In genomic region chr20:62354811-62355341, GRCh38 we compare ENCODE assay signal across 9 cellular contexts. TPM values are rescaled to one million over a fixed set of nuclear protein-coding genes. Genes with fewer than 3 reads are reported as not detected.
A peak's percentile ranks its signal among the peaks of the same experiment; 100 is the strongest.
DNase-seq lines count a peak whose midpoint lies in the region; ATAC-seq and TF ChIP-seq lines count a peak whose summit lies in the region.
"Had no signal": no experiment of that assay in that cellular context is flagged by ENCODE, and none has a peak within 500 bp of the region (broad histone marks: within the 10 kb centered on the region; RNA-seq: fewer than 3 reads in every experiment).

No MANE protein-coding gene starts in this region.

- no peaks in the 10 kb centered on the region for H3K27me3 ChIP-seq in Peyer's patch
- no peaks in the 10 kb centered on the region for H3K27me3 ChIP-seq in transverse colon

- no peak for DNase-seq in Peyer's patch
- DNase-seq in epithelial cell of proximal tubule (ENCODE audit: low read depth): no peak
- no peak for DNase-seq in transverse colon
- no peak for DNase-seq in left colon
- no peak for DNase-seq in foreskin melanocyte
- DNase-seq in NOMO-1 treated with DMSO at 0.1 percent for 48 hours (lab: John Stamatoyannopoulos, UW; ENCODE audit: unreplicated experiment): no peak
- DNase-seq: KBM-7, SIG-M5 had no signal

- in situ Hi-C loops in transverse colon (cut with MboI; ENCODE audit: low pct_ligation_motif_present in 1 of 4, low pct_unique_long_range_greater_than_20kb in 1 of 4, low sequenced_read_pairs in 3 of 4): no loop called here

- 65 to 80% methylated on average over 8 to 10 of the region's 16 CpGs for WGBS in mesodermal cell (ENCODE audit: insufficient coverage in 2 of 2), 2 experiments
- WGBS in transverse colon (ENCODE audit: low coverage in 1 of 2), 2 donors: 65 to 100% methylated on average over 2 to 15 of the region's 16 CpGs

- peak overlapping the region in 3 of 4 donors; percentile 62 to 89 (median 77) for H3K27ac ChIP-seq in Peyer's patch
- H3K27ac ChIP-seq in mesodermal cell (ENCODE audit: low read depth, low read length, severe bottlenecking): peak overlapping the region; percentile 59
- peak overlapping the region; percentile 81 to 88 (median 84) for H3K27ac ChIP-seq in transverse colon

- H3K4me1 ChIP-seq in Peyer's patch (peaks cover 0 to 56% (median 0%) of the 10 kb centered on the region in 4 donors), mesodermal cell (ENCODE audit: control insufficient read depth, insufficient read depth, low read length, poor library complexity, severe bottlenecking) (peaks cover 54% of the 10 kb centered on the region), transverse colon (peaks cover 50 to 74% (median 55%) of the 10 kb centered on the region in 4 donors)

- TF ChIP-seq EP300 in transverse colon (IDR thresholded peaks at IDR 0.05; ENCODE audit: low read depth): no peak

- ATAC-seq in left colon: no peak

- H3K4me3 ChIP-seq in Peyer's patch (peak overlapping the region in 1 of 4 donors; percentile 3), epithelial cell of proximal tubule (ENCODE audit: low read depth, low read length) (peak overlapping the region; percentile 30), mesodermal cell (ENCODE audit: extremely low read depth, insufficient read depth, low read length, poor library complexity, severe bottlenecking) (no peak overlapping the region), transverse colon (no peak overlapping the region)

- H3K36me3 ChIP-seq in Peyer's patch: peaks cover 0 to 16% (median 0%) of the 10 kb centered on the region in 3 donors
- peaks cover 34% of the 10 kb centered on the region for H3K36me3 ChIP-seq in mesodermal cell (ENCODE audit: control insufficient read depth, insufficient read depth, low read length)
- no peaks in the 10 kb centered on the region for H3K36me3 ChIP-seq in transverse colon

- TF ChIP-seq POLR2A in Peyer's patch (IDR thresholded peaks at IDR 0.05) (no peak), transverse colon (IDR thresholded peaks at IDR 0.05) (no peak)

- H3K9me3 ChIP-seq in Peyer's patch: no peaks in the 10 kb centered on the region
- no peaks in the 10 kb centered on the region for H3K9me3 ChIP-seq in mesodermal cell (ENCODE audit: control insufficient read depth, low read length)
- H3K9me3 ChIP-seq in transverse colon: no peaks in the 10 kb centered on the region

- TF ChIP-seq CTCF in Peyer's patch (IDR thresholded peaks at IDR 0.05) (no peak), epithelial cell of proximal tubule (conservative IDR thresholded peaks at IDR 0.05; ENCODE audit: low read depth, low read length) (no peak), transverse colon (IDR thresholded peaks at IDR 0.05) (no peak)

- intact Hi-C loops in transverse colon (cut with DNase I; ENCODE audit: low total_unique reads): no loop called here
- intact Hi-C loops in left colon (cut with DNase I, micrococcal nuclease): no loop called here

RNA-seq across cellular contexts. Expression of gene LAMA5, which starts 12.2 kb away (rescaled TPM):
- total RNA-seq in Peyer's patch (100 to 1,000 TPM in 2 of 4 donors, 10 to 100 TPM in 2; 31.2 to 328 (median 87.3) TPM), epithelial cell of proximal tubule (103 and 240 TPM in 2 replicates), transverse colon (100 to 1,000 TPM in 2 of 4 donors, 10 to 100 TPM in 2; 33.2 to 269 (median 91.3) TPM), left colon (10 to 100 TPM; 18.2 to 45.8 TPM)
- 124 TPM for polyA plus RNA-seq in mesodermal cell (2013, experiment 1 of 2)
- polyA plus RNA-seq in mesodermal cell (2013, experiment 2 of 2): 105 TPM

RNA-seq across cellular contexts. Expression of gene RPS21, which starts 32.0 kb away (rescaled TPM):
- total RNA-seq in Peyer's patch (100 to 1,000 TPM; 507 to 769 (median 622) TPM), epithelial cell of proximal tubule (2,187 and 2,322 TPM in 2 replicates), transverse colon (1,000 to 10,000 TPM in 3 of 4 donors, 100 to 1,000 TPM in 1; 585 to 2,728 (median 1,375) TPM), left colon (1,000 to 10,000 TPM; 1,150 to 1,291 TPM)
- 1,486 TPM for polyA plus RNA-seq in mesodermal cell (2013, experiment 1 of 2)
- 1,451 TPM for polyA plus RNA-seq in mesodermal cell (2013, experiment 2 of 2)

RNA-seq across cellular contexts. Expression of gene ADRM1, which starts 52.1 kb away (rescaled TPM):
- total RNA-seq in Peyer's patch: 100 to 1,000 TPM in 2 of 4 donors, 10 to 100 TPM in 2; 90.8 to 136 (median 99.7) TPM
- 227 and 261 TPM in 2 replicates for total RNA-seq in epithelial cell of proximal tubule
- polyA plus RNA-seq in mesodermal cell (2013, experiment 1 of 2): 113 TPM
- polyA plus RNA-seq in mesodermal cell (2013, experiment 2 of 2): 91.3 TPM
- total RNA-seq in transverse colon: 100 to 1,000 TPM in 3 of 4 donors, 10 to 100 TPM in 1; 41.8 to 126 (median 109) TPM
- 10 to 100 TPM; 67.2 to 73.1 TPM for total RNA-seq in left colon

RNA-seq across cellular contexts. Expression of gene CABLES2, which starts 52.2 kb away (rescaled TPM):
- total RNA-seq in Peyer's patch (10 to 100 TPM in 2 of 4 donors, 1 to 10 TPM in 2; 7.2 to 33.8 (median 11.1) TPM), epithelial cell of proximal tubule (5.8 and 7.8 TPM in 2 replicates), transverse colon (10 to 100 TPM in 1 of 4 donors, 1 to 10 TPM in 3; 3.7 to 10.1 (median 8.5) TPM), left colon (1 to 10 TPM; 7.8 to 9.5 TPM)
- 7.6 TPM for polyA plus RNA-seq in mesodermal cell (2013, experiment 1 of 2)
- 7.3 TPM for polyA plus RNA-seq in mesodermal cell (2013, experiment 2 of 2)
